8 cellular contexts compared by ENCODE assay signal in the genomic region with DNA sequence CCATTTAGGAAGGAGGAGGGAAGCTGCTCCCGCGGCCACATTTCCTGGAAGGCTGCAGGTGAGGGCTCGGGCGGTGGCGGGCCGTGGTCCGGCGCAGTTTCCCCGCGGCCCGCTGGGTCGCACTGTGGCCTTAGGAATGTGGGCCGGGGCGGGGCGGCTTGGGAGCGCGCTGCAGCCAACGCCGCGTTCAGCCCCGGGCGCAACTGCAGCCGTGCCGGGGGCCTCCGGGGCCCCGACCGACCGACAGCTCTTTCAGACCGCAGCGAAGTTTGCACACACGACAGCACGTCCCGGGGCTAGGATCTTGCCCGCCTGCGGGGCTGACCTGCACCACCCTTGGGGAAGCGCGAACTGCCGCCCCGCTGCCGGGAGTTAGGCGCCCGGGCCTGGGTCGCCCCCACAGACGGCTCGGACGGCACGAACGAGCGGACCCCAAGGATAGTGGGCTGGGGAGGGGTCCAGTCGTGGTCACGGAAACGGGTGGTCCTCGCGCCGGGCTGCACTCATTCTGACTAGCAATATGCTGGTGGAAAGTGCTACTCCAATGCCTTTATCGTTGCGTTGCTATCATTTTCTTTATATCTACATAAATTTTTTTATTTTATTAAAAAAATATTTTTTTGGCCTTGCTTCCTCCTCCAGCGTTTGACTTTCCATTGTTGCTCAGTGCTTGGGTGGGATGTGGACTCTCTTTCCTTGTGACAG.
DNase-seq lines count a peak whose midpoint lies in the region; ATAC-seq and TF ChIP-seq lines count a peak whose summit lies in the region.

No MANE protein-coding gene starts in this region.

- peak; percentile 70 for TF ChIP-seq CTCF in coronary artery (IDR thresholded peaks at IDR 0.05)

- ATAC-seq in left colon (peak; percentile 96), GM18907 (IDR thresholded peaks at IDR 0.05; ENCODE audit: unreplicated experiment) (no peak)

- peak overlapping the region; percentile 68 for H3K4me3 ChIP-seq in coronary artery

- DNase-seq in NCI-H187 (lab: John Stamatoyannopoulos, UW) (peak; percentile 5 to 7), NCI-H187 treated with DMSO at 0.1 percent for 48 hours (lab: John Stamatoyannopoulos, UW) (no peak), NCI-H2196 treated with DMSO at 0.1 percent for 48 hours (lab: John Stamatoyannopoulos, UW; ENCODE audit: unreplicated experiment) (peak; percentile 36), coronary artery (ENCODE audit: low spot score) (no peak), left colon (peak; percentile 67 to 89)
- peak; percentile 69 for DNase-seq in activated CD4-positive, alpha-beta T cell treated with anti-CD3 and anti-CD28 coated beads for 48 hours
- peak; percentile 77 for DNase-seq in stimulated activated CD4-positive, alpha-beta T cell treated with anti-CD3 and anti-CD28 coated beads, Interleukin-15, amount 100 ng/mL, for 24 hours

- no peak overlapping the region for H3K27ac ChIP-seq in coronary artery

- intact Hi-C loops in left colon (cut with DNase I, micrococcal nuclease), result loop anchor here in 1 of 2 donors (10.0 kb wide), 1 partner anchor 292 kb away; no protein-coding TSS in a partner anchor

Comparison
In these comparisons a context has a peak if more than half of its experiments do, and no peak if none do; other contexts are left out.
1. DNase-seq: peak in NCI-H187 (2 of 2), NCI-H2196 treated with DMSO at 0.1 percent for 48 hours (single experiment), activated CD4-positive, alpha-beta T cell treated with anti-CD3 and anti-CD28 coated beads for 48 hours (single experiment), left colon (2 of 2) and stimulated activated CD4-positive, alpha-beta T cell treated with anti-CD3 and anti-CD28 coated beads, Interleukin-15, amount 100 ng/mL, for 24 hours (single experiment); none in NCI-H187 treated with DMSO at 0.1 percent for 48 hours (single experiment) and coronary artery (single experiment).